In genomic region chr14:103705158-103705523, GRCh38 we compare ENCODE assay signal across 13 cellular contexts. TPM values are rescaled to one million over a fixed set of nuclear protein-coding genes. Genes with fewer than 3 reads are reported as not detected.
A peak's percentile ranks its signal among the peaks of the same experiment; 100 is the strongest.
DNase-seq lines count a peak whose midpoint lies in the region; ATAC-seq, FAIRE-seq and TF ChIP-seq lines count a peak whose summit lies in the region.
"Had no signal": no experiment of that assay in that cellular context is flagged by ENCODE, and none has a peak within 500 bp of the region (broad histone marks: within the 10 kb centered on the region; RNA-seq: fewer than 3 reads in every experiment).

No MANE protein-coding gene starts in this region.

- H3K27me3 ChIP-seq in HCT116 (ENCODE audit: insufficient read depth, low read length) (no peaks in the 10 kb centered on the region), body of pancreas (no peaks in the 10 kb centered on the region)
- H3K27me3 ChIP-seq: BLaER1 had no signal

- H3K4me1 ChIP-seq in HCT116 (ENCODE audit: control insufficient read depth in 1 of 2, insufficient read depth in 2 of 2, low read length in 2 of 2), result no peaks in the 10 kb centered on the region
- H3K4me1 ChIP-seq in body of pancreas, result peaks cover 9% of the 10 kb centered on the region

- no peak for DNase-seq in HCT116 (ENCODE audit: low read depth, low spot score)
- DNase-seq in body of pancreas, result peak in 3 of 4 donors; percentile 48 to 59 (median 59)
- peak; percentile 70 for DNase-seq in left ventricle myocardium superior
- no peak for DNase-seq in sciatic nerve (ENCODE audit: low spot score)
- DNase-seq in GM12892 (ENCODE audit: insufficient read length), result no peak
- no peak for DNase-seq in NCI-H1694 (lab: John Stamatoyannopoulos, UW)
- DNase-seq in amygdala (lab: John Stamatoyannopoulos, UW), result no peak
- DNase-seq: EL, NCI-H1105 treated with DMSO at 0.1 percent for 48 hours had no signal

- no peak for TF ChIP-seq POLR2A in HCT116 (IDR thresholded peaks at IDR 0.05; ENCODE audit: borderline replicate concordance, extremely low read depth, insufficient read depth, insufficient read length)
- no peak for TF ChIP-seq POLR2A in body of pancreas (IDR thresholded peaks at IDR 0.05)
- no peak for TF ChIP-seq POLR2A in GM12892 (IDR thresholded peaks at IDR 0.05; ENCODE audit: low read depth, low read length)

- CTCF ChIA-PET in HCT116 (lab: Charles Lee), result no interaction called here

- RAD21 ChIA-PET in HCT116 (lab: Charles Lee; ENCODE audit: low non-redundant PET in 1 of 2, low total read pairs in 2 of 2, uncharacterized antibody in 2 of 2, unreplicated experiment in 2 of 2), result no interaction called here

- no peaks in the 10 kb centered on the region for H3K9me2 ChIP-seq in HCT116 (ENCODE audit: insufficient read depth)

- peaks cover 8% of the 10 kb centered on the region; the same call in 1 of the 2 replicates for H4K20me1 ChIP-seq in HCT116 (ENCODE audit: insufficient read depth)

- H2AFZ ChIP-seq in HCT116 (ENCODE audit: low read depth, low read length, poor library complexity, severe bottlenecking), result no peak overlapping the region

- H3K4me2 ChIP-seq in HCT116 (ENCODE audit: low read length), result no peak overlapping the region
- H3K4me2 ChIP-seq: BLaER1 had no signal

- no peak overlapping the region for H3K27ac ChIP-seq in HCT116 (ENCODE audit: low read depth, low read length)
- H3K27ac ChIP-seq in body of pancreas, result peak overlapping the region in 2 of 4 donors; percentile 59 to 70
- H3K27ac ChIP-seq: BLaER1 had no signal

- H3K9ac ChIP-seq in HCT116 (ENCODE audit: low read length), result no peak overlapping the region
- H3K9ac ChIP-seq: BLaER1 had no signal

- 67 to 87% methylated on average over 12 to 15 of the region's 15 CpGs for WGBS in body of pancreas, 2 donors

- H3K4me3 ChIP-seq in HCT116 (replicated peaks in 1 of 2; ENCODE audit: low read depth in 1 of 2, low read length in 2 of 2), result no peak overlapping the region
- H3K4me3 ChIP-seq in body of pancreas, result no peak overlapping the region
- H3K4me3 ChIP-seq: BLaER1 had no signal

- no TSS peak for BruUV-seq in HCT116 (replicated peaks; lab: Mats Ljungman, UMichigan)

- H3K9me3 ChIP-seq in HCT116 (ENCODE audit: control insufficient read depth in 1 of 2, insufficient read depth in 1 of 2, low read depth in 1 of 2, low read length in 2 of 2), result no peaks in the 10 kb centered on the region
- H3K9me3 ChIP-seq in body of pancreas, result no peaks in the 10 kb centered on the region
- H3K9me3 ChIP-seq: BLaER1 had no signal

- FAIRE-seq in GM12892 (lab: Jason Lieb, UNC), result no peak
- FAIRE-seq: keratinocyte, RCC 7860 had no signal

- no peaks in the 10 kb centered on the region; the same call in 1 of the 2 replicates for H3K79me2 ChIP-seq in HCT116 (ENCODE audit: insufficient read depth, low read length)

- TF ChIP-seq CTCF in HCT116 (IDR thresholded peaks at IDR 0.05 in 2 of 3, conservative IDR thresholded peaks at IDR 0.05 in 1 of 3; ENCODE audit: borderline replicate concordance in 1 of 3, insufficient read depth in 1 of 3, low read depth in 2 of 3, low read length in 2 of 3) (no peak), body of pancreas (IDR thresholded peaks at IDR 0.05) (no peak)

- H3K36me3 ChIP-seq in HCT116 (ENCODE audit: control insufficient read depth in 1 of 2, insufficient read depth in 2 of 2, low read length in 2 of 2) (peaks cover 10 to 50% of the 10 kb centered on the region in 2 experiments; a peak in 3 of 4 replicates), body of pancreas (replicated peaks in 1 of 2; ENCODE audit: insufficient read depth in 1 of 2, low read depth in 2 of 2) (peaks cover 0 to 1% of the 10 kb centered on the region in 2 donors)

- ATAC-seq in HCT116, result no peak
- ATAC-seq in body of pancreas, result peak; percentile 63
- ATAC-seq in left ventricle myocardium superior, result peak; percentile 39
- peak; percentile 68 for ATAC-seq in sciatic nerve
- ATAC-seq in HG03175 (IDR thresholded peaks at IDR 0.05; ENCODE audit: unreplicated experiment), result no peak

- POLR2A ChIA-PET in HCT116 (lab: Charles Lee), result interaction anchor here (0.8 kb wide), 1 partner anchor 10 kb away, joined by 3 read pairs; the partner anchor contains the start of genes XRCC3 and ZFYVE21

- intact Hi-C loops in HCT116 (cut with micrococcal nuclease) (no loop called here), body of pancreas (cut with DNase I) (no loop called here), left ventricle myocardium superior (cut with micrococcal nuclease) (no loop called here), sciatic nerve (cut with DNase I) (no loop called here)

- TF ChIP-seq RAD21 in HCT116 (IDR thresholded peaks at IDR 0.05; ENCODE audit: low read depth), result no peak

TF ChIP-seq in HCT116, 20 proteins besides CTCF, POLR2A, EP300 and RAD21:
- peak; percentile 41; the same call in 1 of the 2 replicates for TF ChIP-seq POLR2AphosphoS5 (IDR thresholded peaks at IDR 0.05; ENCODE audit: low read depth, low read length)
- no peak for TF ChIP-seq JUND (IDR thresholded peaks at IDR 0.05)
TF ChIP-seq in HCT116: peak in this region for 1.

RNA-seq across cellular contexts. Expression of gene XRCC3, which starts 10.1 kb away (rescaled TPM):
- 48.7 TPM for total RNA-seq in HCT116 (2021; ENCODE audit: unreplicated experiment)
- polyA plus RNA-seq in HCT116 (2012), result 17.6 and 20.7 TPM in 2 replicates
- 1 to 10 TPM; 3.9 to 5.6 TPM for total RNA-seq in body of pancreas
- 2.7 TPM for total RNA-seq in left ventricle myocardium superior
- 4.6 TPM for total RNA-seq in sciatic nerve
- 18.3 TPM for polyA plus RNA-seq in GM12892 (2012; ENCODE audit: missing spikeins)

RNA-seq across cellular contexts. Expression of gene ZFYVE21, which starts 10.5 kb away (rescaled TPM):
- 31.3 TPM for total RNA-seq in HCT116 (2021; ENCODE audit: unreplicated experiment)
- 37.3 and 38.3 TPM in 2 replicates for polyA plus RNA-seq in HCT116 (2012)
- total RNA-seq in body of pancreas, result 10 to 100 TPM; 32.9 to 82.4 TPM
- total RNA-seq in left ventricle myocardium superior, result 53.1 TPM
- total RNA-seq in sciatic nerve, result 86.6 TPM
- polyA plus RNA-seq in GM12892 (2012; ENCODE audit: missing spikeins), result 14.1 TPM

Comparison
In these comparisons a context has a peak if more than half of its experiments do, and no peak if none do; other contexts are left out.
1. ATAC-seq: peak in body of pancreas (single experiment), left ventricle myocardium superior (single experiment) and sciatic nerve (single experiment); none in HCT116 (single experiment) and HG03175 (single experiment).
2. DNase-seq: peak in body of pancreas (3 of 4) and left ventricle myocardium superior (single experiment); none in HCT116 (single experiment), sciatic nerve (single experiment), GM12892 (single experiment), NCI-H1694 (single experiment) and amygdala (0 of 56).